9 cellular contexts compared by ENCODE assay signal in the genomic region with DNA sequence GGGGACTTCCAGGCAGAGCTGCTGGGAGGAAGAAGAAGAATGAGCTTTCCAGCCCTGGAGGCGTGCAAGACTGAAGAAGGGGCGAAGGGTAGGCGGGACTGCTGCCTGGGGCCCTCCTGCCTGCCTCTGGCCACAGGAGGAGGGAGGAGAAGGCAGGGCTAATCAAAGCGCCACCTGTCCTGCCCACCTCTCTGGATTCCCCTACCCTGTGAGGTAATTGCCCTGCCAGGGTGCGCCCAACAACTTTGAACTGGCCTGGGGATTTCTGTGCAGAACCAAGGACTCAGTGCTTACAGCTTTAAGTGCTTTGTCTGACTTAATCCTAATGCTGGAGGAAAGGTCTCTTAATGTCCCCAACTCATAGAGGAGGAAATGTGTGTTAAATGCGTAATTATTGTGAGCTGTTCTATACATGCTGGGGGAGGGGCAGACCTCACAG. TPM values are rescaled to one million over a fixed set of nuclear protein-coding genes. Genes with fewer than 3 reads are reported as not detected.
DNase-seq lines count a peak whose midpoint lies in the region; ATAC-seq and TF ChIP-seq lines count a peak whose summit lies in the region.
"Had no signal": no experiment of that assay in that cellular context is flagged by ENCODE, and none has a peak within 500 bp of the region (broad histone marks: within the 10 kb centered on the region; RNA-seq: fewer than 3 reads in every experiment).

A gene with protein sequence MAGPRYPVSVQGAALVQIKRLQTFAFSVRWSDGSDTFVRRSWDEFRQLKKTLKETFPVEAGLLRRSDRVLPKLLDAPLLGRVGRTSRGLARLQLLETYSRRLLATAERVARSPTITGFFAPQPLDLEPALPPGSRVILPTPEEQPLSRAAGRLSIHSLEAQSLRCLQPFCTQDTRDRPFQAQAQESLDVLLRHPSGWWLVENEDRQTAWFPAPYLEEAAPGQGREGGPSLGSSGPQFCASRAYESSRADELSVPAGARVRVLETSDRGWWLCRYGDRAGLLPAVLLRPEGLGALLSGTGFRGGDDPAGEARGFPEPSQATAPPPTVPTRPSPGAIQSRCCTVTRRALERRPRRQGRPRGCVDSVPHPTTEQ (minus strand): TSS at position 72 of the 439 bp plus-strand sequence. CDS start 290 bp downstream, outside the sequence.

- ATAC-seq in CD4-positive, alpha-beta T cell (ENCODE audit: poor library complexity), result no peak
- ATAC-seq in lower lobe of right lung (no peak), GM21529 (IDR thresholded peaks at IDR 0.05; ENCODE audit: unreplicated experiment) (no peak), Right ventricle myocardium superior (ENCODE audit: poor library complexity) (no peak)

- H3K36me3 Mint-ChIP-seq in CD4-positive, alpha-beta T cell (ENCODE audit: low read depth), result peaks cover 18% of the 10 kb centered on the region
- H3K36me3 Mint-ChIP-seq in H9 (ENCODE audit: insufficient read depth in 1 of 3, low read depth in 3 of 3), result peaks cover 0 to 19% (median 18%) of the 10 kb centered on the region in 3 experiments; a peak in 6 of 7 replicates
- peaks cover 10% of the 10 kb centered on the region for H3K36me3 Mint-ChIP-seq in activated T-helper 1 cell treated with anti-CD3 and anti-CD28 coated beads, Interleukin-12 subunit alpha, Interleukin-12 subunit beta, Interleukin-2, Interleukin-4 antibody, amounts not matched to agents 30 ng/mL and 10 ng/mL and 1 ng/mL, durations not matched to agents 14 hours and 24 hours and 36 hours (ENCODE audit: low read depth)

- H3K9me3 ChIP-seq in CD4-positive, alpha-beta T cell (ENCODE audit: control insufficient read depth, low read length), result no peaks in the 10 kb centered on the region
- H3K9me3 ChIP-seq in H9 (ENCODE audit: control insufficient read depth, low read depth, low read length) (no peaks in the 10 kb centered on the region), lower lobe of right lung (no peaks in the 10 kb centered on the region)

- no peak for TF ChIP-seq CTCF in CD4-positive, alpha-beta T cell (IDR thresholded peaks at IDR 0.05)
- TF ChIP-seq CTCF in H9 (conservative IDR thresholded peaks at IDR 0.05), result no peak
- no peak for TF ChIP-seq CTCF in lower lobe of right lung (IDR thresholded peaks at IDR 0.05)

- no peak within 1 kb of the TSS for H2BK12ac ChIP-seq in H9 (ENCODE audit: insufficient read length, low read depth, low read length)

- H2BK20ac ChIP-seq in H9 (ENCODE audit: low read depth, low read length, poor library complexity, severe bottlenecking), result no peak within 1 kb of the TSS

- H3K4ac ChIP-seq in H9 (ENCODE audit: low read depth, low read length), result no peak within 1 kb of the TSS

- peaks cover 32% of the 10 kb centered on the region for H3K27me3 ChIP-seq in CD4-positive, alpha-beta T cell (ENCODE audit: control insufficient read depth, insufficient read depth, low read length)
- H3K27me3 ChIP-seq in H9 (ENCODE audit: insufficient read depth, low read length) (peaks cover 22% of the 10 kb centered on the region), lower lobe of right lung (ENCODE audit: low read depth) (peaks cover 33% of the 10 kb centered on the region)

- no peak within 1 kb of the TSS for H2BK120ac ChIP-seq in H9 (ENCODE audit: low read depth, low read length, poor library complexity, severe bottlenecking)

- no peak within 1 kb of the TSS for H4K91ac ChIP-seq in H9 (ENCODE audit: insufficient read length, low read depth, low read length)

- CTCF ChIA-PET in CD4-positive, alpha-beta T cell (lab: Charles Lee), result no interaction called here

- no peaks in the 10 kb centered on the region for H3K4me1 ChIP-seq in H9 (ENCODE audit: insufficient read depth, low read length)
- peaks cover 30% of the 10 kb centered on the region for H3K4me1 ChIP-seq in lower lobe of right lung

- H3K18ac ChIP-seq in H9 (ENCODE audit: insufficient read length, low read depth, low read length), result no peak within 1 kb of the TSS

- H3K9ac ChIP-seq in H9 (ENCODE audit: extremely low read depth, insufficient read length, low read length), result no peak within 1 kb of the TSS

- no CpG with 5 or more reads among the region's 6 CpGs for WGBS in H9 (ENCODE audit: extremely low coverage, insufficient read length, low lambda C conversion rate)

- no peak for DNase-seq in CD4-positive, alpha-beta T cell
- DNase-seq in H9, result no peak
- DNase-seq in activated T-helper 1 cell treated with anti-CD3 and anti-CD28 coated beads, Interleukin-12 subunit alpha, Interleukin-12 subunit beta, Interleukin-2, Interleukin-4 antibody, amounts not matched to agents 30 ng/mL and 10 ng/mL and 1 ng/mL, durations not matched to agents 14 hours and 24 hours and 36 hours (ENCODE audit: low spot score), result no peak
- no peak for DNase-seq in lower lobe of right lung
- DNase-seq in RKO (ENCODE audit: low spot score), result no peak
- no peak for DNase-seq in globus pallidus (ENCODE audit: low spot score)
- no peak for DNase-seq in Right ventricle myocardium superior
- DNase-seq: T1000 had no signal

- H3K14ac ChIP-seq in H9 (ENCODE audit: insufficient read depth, low read length), result no peak within 1 kb of the TSS; the same call in 1 of the 2 replicates

- H2AK5ac ChIP-seq in H9 (ENCODE audit: insufficient read length, low read length), result no peak within 1 kb of the TSS

- H3T11ph ChIP-seq in H9 (ENCODE audit: low read length), result no peak within 1 kb of the TSS

- H3K56ac ChIP-seq in H9 (ENCODE audit: insufficient read length, low read depth, low read length), result no peak within 1 kb of the TSS

- no peak within 1 kb of the TSS for H3K23ac ChIP-seq in H9 (ENCODE audit: insufficient read length, low read depth, low read length)

- peaks cover 2% of the 10 kb centered on the region for H4K20me1 ChIP-seq in H9 (ENCODE audit: control insufficient read depth, insufficient read depth, insufficient read length)

- no peak within 1 kb of the TSS for H3K27ac Mint-ChIP-seq in CD4-positive, alpha-beta T cell
- no peak within 1 kb of the TSS; a peak in 1 of 7 replicates for H3K27ac Mint-ChIP-seq in H9
- H3K27ac Mint-ChIP-seq in activated T-helper 1 cell treated with anti-CD3 and anti-CD28 coated beads, Interleukin-12 subunit alpha, Interleukin-12 subunit beta, Interleukin-2, Interleukin-4 antibody, amounts not matched to agents 30 ng/mL and 10 ng/mL and 1 ng/mL, durations not matched to agents 14 hours and 24 hours and 36 hours, result no peak within 1 kb of the TSS

- no peaks in the 10 kb centered on the region for H3K79me1 ChIP-seq in H9 (ENCODE audit: insufficient read depth, low read depth, low read length, poor library complexity, severe bottlenecking)

- H3K4me2 ChIP-seq in H9 (ENCODE audit: insufficient read depth, insufficient read length, low read length), result peak within 1 kb of the TSS; percentile 40

- H4K5ac ChIP-seq in H9 (ENCODE audit: insufficient read length, low read depth, low read length), result no peak within 1 kb of the TSS

- H3K4me1 Mint-ChIP-seq in CD4-positive, alpha-beta T cell (ENCODE audit: low read depth), result peaks cover 20% of the 10 kb centered on the region
- H3K4me1 Mint-ChIP-seq in H9, result peaks cover 19 to 26% of the 10 kb centered on the region in 2 experiments
- H3K4me1 Mint-ChIP-seq in activated T-helper 1 cell treated with anti-CD3 and anti-CD28 coated beads, Interleukin-12 subunit alpha, Interleukin-12 subunit beta, Interleukin-2, Interleukin-4 antibody, amounts not matched to agents 30 ng/mL and 10 ng/mL and 1 ng/mL, durations not matched to agents 14 hours and 24 hours and 36 hours (ENCODE audit: low read depth), result no peaks in the 10 kb centered on the region

- intact Hi-C loops in CD4-positive, alpha-beta T cell (cut with DNase I, micrococcal nuclease), result no loop called here
- intact Hi-C loops in activated T-helper 1 cell treated with anti-CD3 and anti-CD28 coated beads, Interleukin-12 subunit alpha, Interleukin-12 subunit beta, Interleukin-2, Interleukin-4 antibody, amounts not matched to agents 30 ng/mL and 10 ng/mL and 1 ng/mL, durations not matched to agents 14 hours and 24 hours and 36 hours (cut with micrococcal nuclease), result loop anchor here (5.0 kb wide), 1 partner anchor 41 kb away; no protein-coding TSS in a partner anchor
- intact Hi-C loops in lower lobe of right lung (cut with DNase I), result no loop called here
- intact Hi-C loops in Right ventricle myocardium superior (cut with DNase I), result no loop called here

- POLR2A ChIA-PET in CD4-positive, alpha-beta T cell (lab: Charles Lee), result interaction anchor here (0.6 to 6.8 kb wide), 3 partner anchors 10 to 17 kb away, joined by 3 to 62 read pairs (median 5); a partner anchor contains a TSS

- H2BK5ac ChIP-seq in H9 (ENCODE audit: insufficient read length, low read length), result no peak within 1 kb of the TSS

- H3K79me2 ChIP-seq in H9 (ENCODE audit: insufficient read depth, low read length), result no peaks in the 10 kb centered on the region; the same call in 1 of the 2 replicates

- H3K23me2 ChIP-seq in H9 (ENCODE audit: insufficient read length, low read depth, low read length, poor library complexity, severe bottlenecking), result peaks cover 24% of the 10 kb centered on the region

- H3K4me3 Mint-ChIP-seq in CD4-positive, alpha-beta T cell, result peak within 1 kb of the TSS; percentile 84
- H3K4me3 Mint-ChIP-seq in H9, result peak within 1 kb of the TSS in 1 of 2 experiments; percentile 64; a peak in 4 of 5 replicates
- H3K4me3 Mint-ChIP-seq in activated T-helper 1 cell treated with anti-CD3 and anti-CD28 coated beads, Interleukin-12 subunit alpha, Interleukin-12 subunit beta, Interleukin-2, Interleukin-4 antibody, amounts not matched to agents 30 ng/mL and 10 ng/mL and 1 ng/mL, durations not matched to agents 14 hours and 24 hours and 36 hours, result peak within 1 kb of the TSS; percentile 77

- H4K8ac ChIP-seq in H9 (replicated peaks; ENCODE audit: insufficient read length, low read depth, low read length), result no peak within 1 kb of the TSS

- H3K9me3 Mint-ChIP-seq in CD4-positive, alpha-beta T cell, result no peaks in the 10 kb centered on the region
- no peaks in the 10 kb centered on the region for H3K9me3 Mint-ChIP-seq in H9
- H3K9me3 Mint-ChIP-seq in activated T-helper 1 cell treated with anti-CD3 and anti-CD28 coated beads, Interleukin-12 subunit alpha, Interleukin-12 subunit beta, Interleukin-2, Interleukin-4 antibody, amounts not matched to agents 30 ng/mL and 10 ng/mL and 1 ng/mL, durations not matched to agents 14 hours and 24 hours and 36 hours, result no peaks in the 10 kb centered on the region

- peaks cover 28% of the 10 kb centered on the region for H3K27me3 Mint-ChIP-seq in CD4-positive, alpha-beta T cell
- H3K27me3 Mint-ChIP-seq in H9 (ENCODE audit: low read depth), result peaks cover 40% of the 10 kb centered on the region
- peaks cover 29% of the 10 kb centered on the region for H3K27me3 Mint-ChIP-seq in activated T-helper 1 cell treated with anti-CD3 and anti-CD28 coated beads, Interleukin-12 subunit alpha, Interleukin-12 subunit beta, Interleukin-2, Interleukin-4 antibody, amounts not matched to agents 30 ng/mL and 10 ng/mL and 1 ng/mL, durations not matched to agents 14 hours and 24 hours and 36 hours (ENCODE audit: insufficient read depth)

- peak within 1 kb of the TSS; percentile 42 for H3K4me3 ChIP-seq in lower lobe of right lung

- no peak within 1 kb of the TSS for H2BK15ac ChIP-seq in H9 (ENCODE audit: low read depth, low read length)

- H3K27ac ChIP-seq in CD4-positive, alpha-beta T cell (ENCODE audit: low read depth, low read length), result no peak within 1 kb of the TSS
- no peak within 1 kb of the TSS for H3K27ac ChIP-seq in H9 (ENCODE audit: insufficient read length, low read depth, low read length)
- peak within 1 kb of the TSS; percentile 81 for H3K27ac ChIP-seq in lower lobe of right lung

- H3K36me3 ChIP-seq in lower lobe of right lung, result peaks cover 33% of the 10 kb centered on the region

- no peak within 1 kb of the TSS for H2AFZ ChIP-seq in H9 (ENCODE audit: low read length)

RNA-seq across cellular contexts. Expression of the gene that starts here (rescaled TPM):
- total RNA-seq in CD4-positive, alpha-beta T cell, result under 1 TPM; 0.56 to 0.99 TPM
- total RNA-seq in H9 (2021) (1.3 and 1.7 TPM in 2 replicates), lower lobe of right lung (1.7 TPM), Right ventricle myocardium superior (not detected)
- 0.24 TPM in 1 of 2 replicates, not detected in the other for total RNA-seq in activated T-helper 1 cell treated with anti-CD3 and anti-CD28 coated beads, Interleukin-12 subunit alpha, Interleukin-12 subunit beta, Interleukin-2, Interleukin-4 antibody, amounts not matched to agents 30 ng/mL and 10 ng/mL and 1 ng/mL, durations not matched to agents 14 hours and 24 hours and 36 hours
